ENCODE assay signal across 17 cellular contexts in the genomic region with DNA sequence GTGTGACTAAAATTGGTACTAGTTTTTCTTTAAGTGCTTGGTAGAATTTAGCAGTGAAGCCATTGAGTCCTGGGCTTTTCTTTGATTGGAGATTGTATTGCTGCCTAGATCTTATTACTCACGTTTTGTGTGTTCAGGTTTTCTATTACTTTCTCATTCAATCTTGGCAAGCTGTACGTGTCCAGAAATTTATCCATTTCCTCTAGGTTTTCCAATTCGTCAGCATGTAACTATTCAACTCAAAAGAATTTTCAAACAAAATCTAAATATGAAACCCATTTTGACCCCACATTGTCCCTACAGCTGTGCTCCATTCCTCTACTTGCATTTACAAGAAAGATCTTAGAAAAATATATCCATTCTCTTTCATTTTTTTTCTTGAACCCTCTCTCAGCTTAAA.
"Had no signal": no experiment of that assay in that cellular context is flagged by ENCODE, and none has a peak within 500 bp of the region (broad histone marks: within the 10 kb centered on the region; RNA-seq: fewer than 3 reads in every experiment).

No MANE protein-coding gene starts in this region.

- H3K4me3 ChIP-seq: ascending aorta, body of pancreas had no signal

- H3K27me3 ChIP-seq: ascending aorta, body of pancreas had no signal

- H3K27ac ChIP-seq: ascending aorta, body of pancreas, VCaP had no signal

- H3K4me1 ChIP-seq: ascending aorta, body of pancreas had no signal

- DNase-seq: activated CD4-positive, alpha-beta memory T cell treated with anti-CD3 and anti-CD28 coated beads, Interleukin-2, amount 10 ng/mL, durations not matched to agents 7 days and 5 days; activated CD4-positive, alpha-beta T cell treated with anti-CD3 and anti-CD28 coated beads for 36 hours; activated CD4-positive, alpha-beta T cell treated with anti-CD3 and anti-CD28 coated beads, Interleukin-2, amount 50 U/mL, for 1 hour; activated CD4-positive, CD25-positive, alpha-beta regulatory T cell; amniotic stem cell; body of pancreas; central memory CD4-positive, alpha-beta T cell; MM.1S; NCI-H1105 treated with DMSO at 0.1 percent for 48 hours; NCI-H1436 treated with DMSO at 0.1 percent for 48 hours; NCI-H187; NCI-H2081; NCI-H524; SIG-M5; T-helper 1 cell had no signal

- H3K36me3 ChIP-seq: ascending aorta had no signal

- H3K9me3 ChIP-seq: ascending aorta, body of pancreas had no signal

- ATAC-seq: activated CD4-positive, alpha-beta T cell treated with anti-CD3 and anti-CD28 coated beads for 36 hours; body of pancreas had no signal
